Comparison of ENCODE assay signal across 8 cellular contexts in genomic region chr19:982567-983170, GRCh38. TPM values are rescaled to one million over a fixed set of nuclear protein-coding genes. Genes with fewer than 3 reads are reported as not detected.
DNase-seq lines count a peak whose midpoint lies in the region; ATAC-seq and TF ChIP-seq lines count a peak whose summit lies in the region.

No MANE protein-coding gene starts in this region.

- peaks cover 7% of the 10 kb centered on the region for H3K36me3 Mint-ChIP-seq in activated CD4-positive, alpha-beta T cell treated with anti-CD3 and anti-CD28 coated beads for 36 hours (ENCODE audit: low read depth)

- H3K36me3 ChIP-seq in right lobe of liver = peaks cover 0 to 9% (median 0%) of the 10 kb centered on the region in 4 donors

- H3K4me3 ChIP-seq in right lobe of liver = peak overlapping the region in 2 of 3 donors; percentile 34 to 39

- DNase-seq in Caki2 (ENCODE audit: low read depth) = peak; percentile 57
- DNase-seq in H4 (ENCODE audit: low spot score) = peak; percentile 43
- DNase-seq in NCI-H1105 treated with DMSO at 0.1 percent for 48 hours (lab: John Stamatoyannopoulos, UW) = peak; percentile 45
- peak; percentile 87 for DNase-seq in activated CD4-positive, alpha-beta T cell treated with anti-CD3 and anti-CD28 coated beads for 36 hours
- DNase-seq in right lobe of liver = peak; percentile 75 to 77 (median 77)
- peak; percentile 68 to 70 for DNase-seq in stimulated activated CD4-positive, alpha-beta T cell treated with anti-CD3 and anti-CD28 coated beads, Interleukin-4, amount 100 ng/mL, for 48 hours (ENCODE audit: low read depth in 2 of 2)

- under 1% methylated on average over 7 of the region's 46 CpGs for WGBS in right lobe of liver (ENCODE audit: insufficient coverage, low coverage, low lambda C conversion rate, missing lambda C conversion rate)

- H3K9me3 Mint-ChIP-seq in activated CD4-positive, alpha-beta T cell treated with anti-CD3 and anti-CD28 coated beads for 36 hours (ENCODE audit: low read depth) = no peaks in the 10 kb centered on the region

- H3K27ac ChIP-seq in cingulate gyrus (ENCODE audit: low read depth, low read length) (peak overlapping the region; percentile 77), right lobe of liver (peak overlapping the region in 1 of 3 donors; percentile 22)

- no peaks in the 10 kb centered on the region for H3K27me3 ChIP-seq in right lobe of liver

- POLR2A ChIA-PET in activated CD4-positive, alpha-beta T cell treated with anti-CD3 and anti-CD28 coated beads for 36 hours (lab: Charles Lee) = no interaction called here

- H3K4me1 ChIP-seq in right lobe of liver = peaks cover 0 to 30% (median 13%) of the 10 kb centered on the region in 4 donors

- intact Hi-C loops in activated CD4-positive, alpha-beta T cell treated with anti-CD3 and anti-CD28 coated beads for 36 hours (cut with DNase I, micrococcal nuclease) = loop anchor here (1.0 to 5.0 kb wide), 6 partner anchors 61 to 320 kb away; no protein-coding TSS in a partner anchor
- intact Hi-C loops in right lobe of liver (cut with DNase I) = loop anchor here (5.0 to 10.0 kb wide), 2 partner anchors 60 to 218 kb away; no protein-coding TSS in a partner anchor

- H3K27me3 Mint-ChIP-seq in activated CD4-positive, alpha-beta T cell treated with anti-CD3 and anti-CD28 coated beads for 36 hours = no peaks in the 10 kb centered on the region

- TF ChIP-seq POLR2A in right lobe of liver (IDR thresholded peaks at IDR 0.05) = no peak

- no peak overlapping the region for H3K4me3 Mint-ChIP-seq in activated CD4-positive, alpha-beta T cell treated with anti-CD3 and anti-CD28 coated beads for 36 hours

- H3K9me3 ChIP-seq in right lobe of liver = no peaks in the 10 kb centered on the region

- H3K4me1 Mint-ChIP-seq in activated CD4-positive, alpha-beta T cell treated with anti-CD3 and anti-CD28 coated beads for 36 hours = peaks cover 14% of the 10 kb centered on the region

- CTCF ChIA-PET in activated CD4-positive, alpha-beta T cell treated with anti-CD3 and anti-CD28 coated beads for 36 hours (lab: Charles Lee) = interaction anchor here (0.8 to 3.8 kb wide), 13 partner anchors 12 to 119 kb away, joined by 3 to 26 read pairs (median 5); partner anchors contain the start of genes MED16 and RNU6-9

- peak; percentile 96 to 99 (median 98) for TF ChIP-seq CTCF in right lobe of liver (IDR thresholded peaks at IDR 0.05)

- no peak overlapping the region for H3K27ac Mint-ChIP-seq in activated CD4-positive, alpha-beta T cell treated with anti-CD3 and anti-CD28 coated beads for 36 hours

- ATAC-seq in activated CD4-positive, alpha-beta T cell treated with anti-CD3 and anti-CD28 coated beads for 36 hours = peak; percentile 86
- ATAC-seq in right lobe of liver (peak; percentile 72 to 87 (median 80)), HG02852 (IDR thresholded peaks at IDR 0.05; ENCODE audit: unreplicated experiment) (no peak)

- in situ Hi-C loops in Caki2 (cut with HindIII; ENCODE audit: low pct_unique_long_range_greater_than_20kb, low sequenced_read_pairs) = no loop called here

RNA-seq across cellular contexts. Expression of gene WDR18, which starts 1.5 kb away (rescaled TPM):
- 99.1 and 111 TPM in 2 replicates for total RNA-seq in Caki2 (2014; rRNA removed; shearing (Covaris generic); ENCODE audit: low replicate concordance)
- total RNA-seq in H4 (2014; rRNA removed; shearing (Covaris generic)) = 61.9 and 77.2 TPM in 2 replicates
- total RNA-seq in activated CD4-positive, alpha-beta T cell treated with anti-CD3 and anti-CD28 coated beads for 36 hours = 10 to 100 TPM; 71.6 to 87.8 TPM
- total RNA-seq in right lobe of liver = 10 to 100 TPM; 19.0 to 56.2 (median 29.7) TPM

RNA-seq across cellular contexts. Expression of gene GRIN3B, which starts 17.6 kb away (rescaled TPM):
- not detected in 2 replicates for total RNA-seq in Caki2 (2014; rRNA removed; shearing (Covaris generic); ENCODE audit: low replicate concordance)
- total RNA-seq in H4 (2014; rRNA removed; shearing (Covaris generic)) = 0.23 TPM in 1 of 2 replicates, not detected in the other
- total RNA-seq in activated CD4-positive, alpha-beta T cell treated with anti-CD3 and anti-CD28 coated beads for 36 hours = under 1 TPM in 1 of 2 experiments, not detected in 1; 0.09 TPM
- total RNA-seq in right lobe of liver = under 1 TPM in 1 of 6 experiments, not detected in 5; 0.06 TPM

RNA-seq across cellular contexts. Expression of gene TMEM259, which starts 38.3 kb away (rescaled TPM):
- total RNA-seq in Caki2 (2014; rRNA removed; shearing (Covaris generic); ENCODE audit: low replicate concordance) = 61.5 and 120 TPM in 2 replicates
- 57.0 and 72.5 TPM in 2 replicates for total RNA-seq in H4 (2014; rRNA removed; shearing (Covaris generic))
- 100 to 1,000 TPM; 106 to 128 TPM for total RNA-seq in activated CD4-positive, alpha-beta T cell treated with anti-CD3 and anti-CD28 coated beads for 36 hours
- total RNA-seq in right lobe of liver = 100 to 1,000 TPM in 2 of 6 experiments, 10 to 100 TPM in 4; 82.6 to 180 (median 93.2) TPM

RNA-seq across cellular contexts. Expression of gene RNU6-2, which starts 38.7 kb away (rescaled TPM):
- total RNA-seq in Caki2 (2014; rRNA removed; shearing (Covaris generic); ENCODE audit: low replicate concordance) = not detected in 2 replicates
- not detected in 2 replicates for total RNA-seq in H4 (2014; rRNA removed; shearing (Covaris generic))
- not detected for total RNA-seq in activated CD4-positive, alpha-beta T cell treated with anti-CD3 and anti-CD28 coated beads for 36 hours
- not detected for total RNA-seq in right lobe of liver

RNA-seq across cellular contexts. Expression of gene CNN2, which starts 43.7 kb away (rescaled TPM):
- total RNA-seq in Caki2 (2014; rRNA removed; shearing (Covaris generic); ENCODE audit: low replicate concordance) = 78.5 and 93.1 TPM in 2 replicates
- total RNA-seq in H4 (2014; rRNA removed; shearing (Covaris generic)) = 111 and 123 TPM in 2 replicates
- total RNA-seq in activated CD4-positive, alpha-beta T cell treated with anti-CD3 and anti-CD28 coated beads for 36 hours = 100 to 1,000 TPM; 108 to 130 TPM
- total RNA-seq in right lobe of liver = 10 to 100 TPM; 16.4 to 53.8 (median 22.2) TPM
